In genomic region chr5:132961887-132962286, GRCh38 we compare ENCODE assay signal across 8 cellular contexts. TPM values are rescaled to one million over a fixed set of nuclear protein-coding genes. Genes with fewer than 3 reads are reported as not detected.
DNase-seq lines count a peak whose midpoint lies in the region; ATAC-seq and TF ChIP-seq lines count a peak whose summit lies in the region.

No MANE protein-coding gene starts in this region.

- no peak for TF ChIP-seq CTCF in WTC11 (IDR thresholded peaks at IDR 0.05)
- no peak for TF ChIP-seq CTCF in glutamatergic neuron (IDR thresholded peaks at IDR 0.05; ENCODE audit: partially characterized antibody, unreplicated experiment)

- CTCF ChIA-PET in WTC11 (lab: Charles Lee), result interaction anchor here (0.6 kb wide), 1 partner anchor 14 kb away, joined by 4 read pairs; no protein-coding TSS in a partner anchor

- intact Hi-C loops in activated CD4-positive, alpha-beta T cell treated with anti-CD3 and anti-CD28 coated beads, Interleukin-2, amount 10 ng/mL, durations not matched to agents 24 days and 14 days (cut with micrococcal nuclease), result no loop called here

- peaks cover 21% of the 10 kb centered on the region for H3K4me1 Mint-ChIP-seq in activated CD4-positive, alpha-beta T cell treated with anti-CD3 and anti-CD28 coated beads, Interleukin-2, amount 10 ng/mL, durations not matched to agents 24 days and 14 days
- H3K4me1 Mint-ChIP-seq in WTC11 (peaks cover 18% of the 10 kb centered on the region), glutamatergic neuron (ENCODE audit: low read depth, unreplicated experiment) (peaks cover 6% of the 10 kb centered on the region)

- no peak for DNase-seq in activated CD4-positive, alpha-beta T cell treated with anti-CD3 and anti-CD28 coated beads, Interleukin-2, amount 10 ng/mL, durations not matched to agents 24 days and 14 days
- DNase-seq in activated CD4-positive, alpha-beta T cell treated with anti-CD3 and anti-CD28 coated beads for 4 hours, result no peak
- DNase-seq in WTC11 (ENCODE audit: low spot score) (no peak), glutamatergic neuron (no peak), DMS114 treated with DMSO at 0.1 percent for 48 hours (lab: John Stamatoyannopoulos, UW; ENCODE audit: unreplicated experiment) (no peak), retina (no peak)

- peak overlapping the region; percentile 31 to 100 (median 98) for H3K27ac ChIP-seq in skin epidermis

- H3K27me3 Mint-ChIP-seq in activated CD4-positive, alpha-beta T cell treated with anti-CD3 and anti-CD28 coated beads, Interleukin-2, amount 10 ng/mL, durations not matched to agents 24 days and 14 days, result no peaks in the 10 kb centered on the region
- H3K27me3 Mint-ChIP-seq in WTC11 (ENCODE audit: low read depth) (no peaks in the 10 kb centered on the region), glutamatergic neuron (ENCODE audit: unreplicated experiment) (peaks cover 11% of the 10 kb centered on the region)

- peak overlapping the region; percentile 93 for H3K27ac Mint-ChIP-seq in activated CD4-positive, alpha-beta T cell treated with anti-CD3 and anti-CD28 coated beads, Interleukin-2, amount 10 ng/mL, durations not matched to agents 24 days and 14 days
- peak overlapping the region; percentile 99 for H3K27ac Mint-ChIP-seq in WTC11
- H3K27ac Mint-ChIP-seq in glutamatergic neuron (ENCODE audit: unreplicated experiment), result peak overlapping the region; percentile 99

- H3K4me3 Mint-ChIP-seq in activated CD4-positive, alpha-beta T cell treated with anti-CD3 and anti-CD28 coated beads, Interleukin-2, amount 10 ng/mL, durations not matched to agents 24 days and 14 days, result peak overlapping the region; percentile 92
- H3K4me3 Mint-ChIP-seq in WTC11 (peak overlapping the region; percentile 98), glutamatergic neuron (ENCODE audit: unreplicated experiment) (peak overlapping the region; percentile 99)

- peak overlapping the region; percentile 65 to 95 (median 81) for H3K4me3 ChIP-seq in skin epidermis

- POLR2A ChIA-PET in WTC11 (lab: Charles Lee), result interaction anchor here (3.3 kb wide), 1 partner anchor 90 kb away, joined by 22 read pairs; the partner anchor contains the start of gene HSPA4

- ATAC-seq in WTC11, result no peak
- no peak for ATAC-seq in HG02870 (IDR thresholded peaks at IDR 0.05; ENCODE audit: unreplicated experiment)

- no peaks in the 10 kb centered on the region for H3K9me3 Mint-ChIP-seq in activated CD4-positive, alpha-beta T cell treated with anti-CD3 and anti-CD28 coated beads, Interleukin-2, amount 10 ng/mL, durations not matched to agents 24 days and 14 days
- no peaks in the 10 kb centered on the region for H3K9me3 Mint-ChIP-seq in WTC11
- peaks cover 14% of the 10 kb centered on the region for H3K9me3 Mint-ChIP-seq in glutamatergic neuron (ENCODE audit: unreplicated experiment)

- peaks cover 9% of the 10 kb centered on the region for H3K36me3 Mint-ChIP-seq in activated CD4-positive, alpha-beta T cell treated with anti-CD3 and anti-CD28 coated beads, Interleukin-2, amount 10 ng/mL, durations not matched to agents 24 days and 14 days (ENCODE audit: low read depth)
- H3K36me3 Mint-ChIP-seq in WTC11 (peaks cover 7% of the 10 kb centered on the region), glutamatergic neuron (ENCODE audit: unreplicated experiment) (no peaks in the 10 kb centered on the region)

TF ChIP-seq in WTC11, 78 proteins besides CTCF, POLR2A, EP300 and RAD21 (continues in another document):
- TF ChIP-seq USF2 (CRISPR knock-in tag; IDR thresholded peaks at IDR 0.05) (no peak), IRF2 (CRISPR knock-in tag; IDR thresholded peaks at IDR 0.05; ENCODE audit: borderline replicate concordance, low read depth) (no peak), E2F1 (CRISPR knock-in tag; IDR thresholded peaks at IDR 0.05) (no peak), ZNF219 (CRISPR knock-in tag; IDR thresholded peaks at IDR 0.05; ENCODE audit: borderline replicate concordance) (no peak), PREB (CRISPR knock-in tag; IDR thresholded peaks at IDR 0.05; ENCODE audit: borderline replicate concordance) (no peak), ETV6 (CRISPR knock-in tag; IDR thresholded peaks at IDR 0.05) (no peak), ZSCAN18 (CRISPR knock-in tag; IDR thresholded peaks at IDR 0.05) (no peak), RORB (CRISPR knock-in tag; IDR thresholded peaks at IDR 0.05) (no peak), ATF3 (CRISPR knock-in tag; conservative IDR thresholded peaks at IDR 0.05) (no peak), ZNF671 (CRISPR knock-in tag; IDR thresholded peaks at IDR 0.05) (no peak), JUN (CRISPR knock-in tag; IDR thresholded peaks at IDR 0.05) (no peak)
- TF ChIP-seq, protein P1, sequence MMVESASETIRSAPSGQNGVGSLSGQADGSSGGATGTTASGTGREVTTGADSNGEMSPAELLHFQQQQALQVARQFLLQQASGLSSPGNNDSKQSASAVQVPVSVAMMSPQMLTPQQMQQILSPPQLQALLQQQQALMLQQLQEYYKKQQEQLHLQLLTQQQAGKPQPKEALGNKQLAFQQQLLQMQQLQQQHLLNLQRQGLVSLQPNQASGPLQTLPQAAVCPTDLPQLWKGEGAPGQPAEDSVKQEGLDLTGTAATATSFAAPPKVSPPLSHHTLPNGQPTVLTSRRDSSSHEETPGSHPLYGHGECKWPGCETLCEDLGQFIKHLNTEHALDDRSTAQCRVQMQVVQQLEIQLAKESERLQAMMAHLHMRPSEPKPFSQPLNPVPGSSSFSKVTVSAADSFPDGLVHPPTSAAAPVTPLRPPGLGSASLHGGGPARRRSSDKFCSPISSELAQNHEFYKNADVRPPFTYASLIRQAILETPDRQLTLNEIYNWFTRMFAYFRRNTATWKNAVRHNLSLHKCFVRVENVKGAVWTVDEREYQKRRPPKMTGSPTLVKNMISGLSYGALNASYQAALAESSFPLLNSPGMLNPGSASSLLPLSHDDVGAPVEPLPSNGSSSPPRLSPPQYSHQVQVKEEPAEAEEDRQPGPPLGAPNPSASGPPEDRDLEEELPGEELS (CRISPR knock-in tag; IDR thresholded peaks at IDR 0.05), result no peak
- TF ChIP-seq, protein P2, sequence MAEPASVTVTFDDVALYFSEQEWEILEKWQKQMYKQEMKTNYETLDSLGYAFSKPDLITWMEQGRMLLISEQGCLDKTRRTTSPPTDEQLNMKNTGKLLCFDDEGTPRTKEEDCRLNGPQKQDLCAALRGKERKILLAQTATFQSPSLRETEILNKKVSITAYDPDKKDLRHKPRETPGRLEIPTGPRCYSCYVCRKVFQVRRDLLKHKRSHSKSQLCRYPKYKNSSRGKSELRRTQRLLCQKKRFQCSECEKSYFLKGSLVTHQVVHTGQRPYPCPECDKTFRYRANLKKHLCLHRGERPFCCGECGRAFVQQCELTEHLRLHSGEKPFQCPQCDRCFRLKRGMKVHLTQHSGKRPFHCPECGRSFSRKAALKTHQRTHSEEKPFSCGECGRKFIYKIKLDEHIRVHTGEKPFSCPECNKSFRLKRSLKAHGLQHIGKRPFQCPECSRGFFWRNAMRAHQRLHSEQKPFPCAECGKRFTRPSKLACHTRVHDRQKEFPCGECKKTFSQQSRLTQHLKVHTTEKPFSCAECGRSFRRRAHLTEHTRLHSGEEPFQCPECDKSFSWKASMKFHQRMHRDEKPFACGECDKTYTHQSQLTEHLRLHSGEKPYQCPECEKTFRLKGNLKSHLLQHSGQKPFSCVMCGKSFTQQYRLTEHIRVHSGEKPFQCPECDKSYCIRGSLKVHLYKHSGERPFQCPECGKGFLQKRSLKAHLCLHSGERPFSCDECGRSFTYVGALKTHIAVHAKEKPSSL (CRISPR knock-in tag; conservative IDR thresholded peaks at IDR 0.05), result no peak

RNA-seq across cellular contexts. Expression of gene AFF4, which starts 1.5 kb away (rescaled TPM):
- 32.3 and 32.7 TPM in 2 replicates for total RNA-seq in activated CD4-positive, alpha-beta T cell treated with anti-CD3 and anti-CD28 coated beads, Interleukin-2, amount 10 ng/mL, durations not matched to agents 24 days and 14 days
- total RNA-seq in WTC11 (2021) (53.2 to 58.1 TPM (median 55.3 TPM) in 3 replicates), glutamatergic neuron (ENCODE audit: unreplicated experiment) (135 TPM)
